Comparison of ENCODE assay signal across 1 cellular context in the genomic region with DNA sequence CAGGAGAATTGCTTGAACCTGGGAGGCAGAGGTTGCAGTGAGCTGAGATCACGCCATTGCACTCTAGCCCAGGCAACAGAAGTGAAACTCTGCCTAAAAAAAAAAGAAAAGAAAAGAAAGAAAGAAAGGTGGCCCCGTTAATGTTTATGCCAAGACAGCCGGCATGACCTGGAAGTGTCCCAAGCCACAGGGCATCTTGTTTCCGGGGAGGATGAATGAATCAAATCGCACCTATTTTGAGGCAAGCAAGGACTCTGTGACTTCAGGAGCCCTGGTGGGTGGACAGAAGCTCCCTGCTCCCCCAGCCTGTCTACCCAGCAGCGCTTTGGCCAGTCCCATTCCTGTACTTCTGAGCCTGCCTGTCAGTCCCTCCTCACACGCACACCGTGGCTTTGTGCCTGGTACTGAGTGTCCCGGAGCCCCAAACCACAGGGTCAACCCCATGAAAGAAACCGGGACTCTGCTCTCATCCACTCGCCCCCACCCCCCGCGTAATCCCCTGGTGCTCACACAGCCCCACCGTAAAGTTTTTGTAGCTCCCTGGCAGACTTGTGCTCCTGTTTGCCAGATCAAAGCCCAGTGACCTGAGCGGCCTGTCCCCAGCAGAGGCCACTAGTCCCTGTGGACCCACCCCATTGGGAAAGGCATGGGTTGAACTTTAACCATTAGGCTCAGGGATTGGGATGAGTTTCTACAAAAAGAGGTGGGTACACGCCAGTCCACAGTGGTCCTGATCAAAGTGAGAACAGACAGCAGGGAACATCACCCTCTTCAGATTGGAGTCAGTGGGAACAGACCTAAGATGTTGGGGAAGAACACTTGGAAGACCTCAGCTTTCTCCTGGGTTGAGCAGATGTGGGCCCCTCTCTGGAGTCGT.
TF ChIP-seq lines count a peak whose summit lies in the region.

No MANE protein-coding gene starts in this region.

TF ChIP-seq in H1, 55 proteins besides CTCF, POLR2A, EP300 and RAD21:
- TF ChIP-seq GABPA (IDR thresholded peaks at IDR 0.05; ENCODE audit: borderline replicate concordance, insufficient read depth, low read length) (no peak), PHF8 (conservative IDR thresholded peaks at IDR 0.05; ENCODE audit: low read depth, low read length) (no peak), CBX8 (IDR thresholded peaks at IDR 0.05; ENCODE audit: borderline replicate concordance, low read depth, low read length) (no peak)
- TF ChIP-seq, protein P1, sequence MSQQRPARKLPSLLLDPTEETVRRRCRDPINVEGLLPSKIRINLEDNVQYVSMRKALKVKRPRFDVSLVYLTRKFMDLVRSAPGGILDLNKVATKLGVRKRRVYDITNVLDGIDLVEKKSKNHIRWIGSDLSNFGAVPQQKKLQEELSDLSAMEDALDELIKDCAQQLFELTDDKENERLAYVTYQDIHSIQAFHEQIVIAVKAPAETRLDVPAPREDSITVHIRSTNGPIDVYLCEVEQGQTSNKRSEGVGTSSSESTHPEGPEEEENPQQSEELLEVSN (IDR thresholded peaks at IDR 0.05) = no peak
